Comparison of ENCODE assay signal across 8 cellular contexts in genomic region chr2:36967236-36967876, GRCh38. TPM values are rescaled to one million over a fixed set of nuclear protein-coding genes. Genes with fewer than 3 reads are reported as not detected.
DNase-seq lines count a peak whose midpoint lies in the region; ATAC-seq, FAIRE-seq and TF ChIP-seq lines count a peak whose summit lies in the region.

No MANE protein-coding gene starts in this region.

- TF ChIP-seq RAD21 in HCT116 (IDR thresholded peaks at IDR 0.05; ENCODE audit: low read depth), result no peak

- H3K27ac Mint-ChIP-seq in activated T-helper 2 cell treated with anti-CD3 and anti-CD28 coated beads, Interferon-gamma antibody, Interleukin-2, Interleukin-4, amounts not matched to agents 10 μg/mL and 5 μg/mL and 100 μg/mL, durations not matched to agents 14 hours and 24 hours and 36 hours, result peak overlapping the region; percentile 96
- peak overlapping the region; percentile 97 to 100 for H3K27ac Mint-ChIP-seq in stimulated activated naive CD8-positive, alpha-beta T cell treated with anti-CD3 and anti-CD28 coated beads, Interleukin-15, amount 100 ng/mL, for 72 hours

- no peaks in the 10 kb centered on the region for H3K36me3 Mint-ChIP-seq in activated T-helper 2 cell treated with anti-CD3 and anti-CD28 coated beads, Interferon-gamma antibody, Interleukin-2, Interleukin-4, amounts not matched to agents 10 μg/mL and 5 μg/mL and 100 μg/mL, durations not matched to agents 14 hours and 24 hours and 36 hours (ENCODE audit: low read depth)

- no peaks in the 10 kb centered on the region for H3K9me3 Mint-ChIP-seq in activated T-helper 2 cell treated with anti-CD3 and anti-CD28 coated beads, Interferon-gamma antibody, Interleukin-2, Interleukin-4, amounts not matched to agents 10 μg/mL and 5 μg/mL and 100 μg/mL, durations not matched to agents 14 hours and 24 hours and 36 hours
- no peaks in the 10 kb centered on the region for H3K9me3 Mint-ChIP-seq in stimulated activated naive CD8-positive, alpha-beta T cell treated with anti-CD3 and anti-CD28 coated beads, Interleukin-15, amount 100 ng/mL, for 72 hours

- no peak for FAIRE-seq in keratinocyte (lab: Jason Lieb, UNC)

- H3K4me3 ChIP-seq in AG04449 (ENCODE audit: low read depth, low read length) (peak overlapping the region; percentile 86), HCT116 (replicated peaks in 1 of 2; ENCODE audit: low read depth in 1 of 2, low read length in 2 of 2) (peak overlapping the region; percentile 71 to 100), keratinocyte (ENCODE audit: control insufficient read depth in 2 of 3, extremely low read depth in 1 of 3, insufficient read depth in 2 of 3, low read depth in 1 of 3, low read length in 3 of 3) (peak overlapping the region; percentile 52 to 94 (median 87))

- H4K20me1 ChIP-seq in HCT116 (ENCODE audit: insufficient read depth) (no peaks in the 10 kb centered on the region), keratinocyte (ENCODE audit: control insufficient read depth, extremely low read depth, insufficient read depth, low read length) (no peaks in the 10 kb centered on the region)

- TF ChIP-seq POLR2A in HCT116 (IDR thresholded peaks at IDR 0.05; ENCODE audit: borderline replicate concordance, extremely low read depth, insufficient read depth, insufficient read length), result no peak

- dilution Hi-C loops in keratinocyte (cut with MboI; ENCODE audit: extremely low pct_ligation_motif_present, low sequenced_read_pairs), result no loop called here

- POLR2A ChIA-PET in AG04449 (lab: Yijun Ruan, JAX), result interaction anchor here (0.6 kb wide), 1 partner anchor 73 kb away, joined by 3 read pairs; no protein-coding TSS in a partner anchor
- POLR2A ChIA-PET in HCT116 (lab: Charles Lee), result no interaction called here

- H3K27me3 Mint-ChIP-seq in activated T-helper 2 cell treated with anti-CD3 and anti-CD28 coated beads, Interferon-gamma antibody, Interleukin-2, Interleukin-4, amounts not matched to agents 10 μg/mL and 5 μg/mL and 100 μg/mL, durations not matched to agents 14 hours and 24 hours and 36 hours (ENCODE audit: low read depth), result peaks cover 2% of the 10 kb centered on the region
- H3K27me3 Mint-ChIP-seq in stimulated activated naive CD8-positive, alpha-beta T cell treated with anti-CD3 and anti-CD28 coated beads, Interleukin-15, amount 100 ng/mL, for 72 hours, result no peaks in the 10 kb centered on the region

- peaks cover 3 to 32% of the 10 kb centered on the region in 2 experiments; a peak in 3 of 4 replicates for H3K4me1 ChIP-seq in HCT116 (ENCODE audit: control insufficient read depth in 1 of 2, insufficient read depth in 2 of 2, low read length in 2 of 2)
- H3K4me1 ChIP-seq in keratinocyte (ENCODE audit: control insufficient read depth, extremely low read depth, insufficient read depth, low read length), result peaks cover 32% of the 10 kb centered on the region

- intact Hi-C loops in HCT116 (cut with micrococcal nuclease), result no loop called here
- intact Hi-C loops in activated T-helper 2 cell treated with anti-CD3 and anti-CD28 coated beads, Interferon-gamma antibody, Interleukin-2, Interleukin-4, amounts not matched to agents 10 μg/mL and 5 μg/mL and 100 μg/mL, durations not matched to agents 14 hours and 24 hours and 36 hours (cut with micrococcal nuclease), result loop anchor here (5.0 to 10.0 kb wide), 2 partner anchors 370 to 723 kb away; partner anchors contain the start of gene FEZ2

- CTCF ChIA-PET in AG04449 (lab: Yijun Ruan, JAX) (no interaction called here), HCT116 (lab: Charles Lee) (no interaction called here)

- H3K9me3 ChIP-seq in HCT116 (ENCODE audit: control insufficient read depth in 1 of 2, insufficient read depth in 1 of 2, low read depth in 1 of 2, low read length in 2 of 2), result no peaks in the 10 kb centered on the region
- H3K9me3 ChIP-seq in keratinocyte (ENCODE audit: control insufficient read depth, low read depth, low read length), result no peaks in the 10 kb centered on the region

- H3K79me2 ChIP-seq in HCT116 (ENCODE audit: insufficient read depth, low read length), result peaks cover 33% of the 10 kb centered on the region
- peaks cover 36% of the 10 kb centered on the region for H3K79me2 ChIP-seq in keratinocyte (ENCODE audit: control insufficient read depth, insufficient read depth, low read length)

- H3K4me3 Mint-ChIP-seq in activated T-helper 2 cell treated with anti-CD3 and anti-CD28 coated beads, Interferon-gamma antibody, Interleukin-2, Interleukin-4, amounts not matched to agents 10 μg/mL and 5 μg/mL and 100 μg/mL, durations not matched to agents 14 hours and 24 hours and 36 hours (ENCODE audit: low read depth), result peak overlapping the region; percentile 94
- H3K4me3 Mint-ChIP-seq in stimulated activated naive CD8-positive, alpha-beta T cell treated with anti-CD3 and anti-CD28 coated beads, Interleukin-15, amount 100 ng/mL, for 72 hours, result peak overlapping the region; percentile 78 to 91

- peaks cover 30% of the 10 kb centered on the region for H3K4me1 Mint-ChIP-seq in activated T-helper 2 cell treated with anti-CD3 and anti-CD28 coated beads, Interferon-gamma antibody, Interleukin-2, Interleukin-4, amounts not matched to agents 10 μg/mL and 5 μg/mL and 100 μg/mL, durations not matched to agents 14 hours and 24 hours and 36 hours (ENCODE audit: low read depth)
- H3K4me1 Mint-ChIP-seq in stimulated activated naive CD8-positive, alpha-beta T cell treated with anti-CD3 and anti-CD28 coated beads, Interleukin-15, amount 100 ng/mL, for 72 hours, result peaks cover 50% of the 10 kb centered on the region

- no peaks in the 10 kb centered on the region for H3K9me1 ChIP-seq in keratinocyte (ENCODE audit: control insufficient read depth, extremely low read depth, insufficient read depth, low read length)

- TF ChIP-seq CTCF in AG04449 (IDR thresholded peaks at IDR 0.05; ENCODE audit: insufficient read depth, low read length, missing control alignments), result no peak
- no peak for TF ChIP-seq CTCF in HCT116 (IDR thresholded peaks at IDR 0.05 in 2 of 3, conservative IDR thresholded peaks at IDR 0.05 in 1 of 3; ENCODE audit: borderline replicate concordance in 1 of 3, insufficient read depth in 1 of 3, low read depth in 2 of 3, low read length in 2 of 3)
- no peak for TF ChIP-seq CTCF in keratinocyte (optimal IDR thresholded peaks at IDR 0.05 in 1 of 3, IDR thresholded peaks at IDR 0.05 in 1 of 3, conservative IDR thresholded peaks at IDR 0.05 in 1 of 3; ENCODE audit: extremely low read depth in 1 of 3, insufficient read depth in 2 of 3, low read length in 3 of 3)

- no peak for ATAC-seq in HCT116
- ATAC-seq in stimulated activated naive CD8-positive, alpha-beta T cell treated with anti-CD3 and anti-CD28 coated beads, Interleukin-15, amount 100 ng/mL, for 72 hours, result no peak

- H3K27me3 ChIP-seq in HCT116 (ENCODE audit: insufficient read depth, low read length) (no peaks in the 10 kb centered on the region), keratinocyte (ENCODE audit: control insufficient read depth, extremely low read depth, insufficient read depth, low read length) (no peaks in the 10 kb centered on the region)

- no TSS peak for BruUV-seq in HCT116 (replicated peaks; lab: Mats Ljungman, UMichigan)

- DNase-seq in AG04449 (ENCODE audit: low read depth, low spot score), result no peak
- DNase-seq in HCT116 (ENCODE audit: low read depth, low spot score), result no peak
- DNase-seq in activated T-helper 2 cell treated with anti-CD3 and anti-CD28 coated beads, Interferon-gamma antibody, Interleukin-2, Interleukin-4, amounts not matched to agents 10 μg/mL and 5 μg/mL and 100 μg/mL, durations not matched to agents 14 hours and 24 hours and 36 hours (ENCODE audit: low spot score), result no peak
- no peak for DNase-seq in keratinocyte (ENCODE audit: low read depth, low spot score)
- DNase-seq in stimulated activated naive CD8-positive, alpha-beta T cell treated with anti-CD3 and anti-CD28 coated beads, Interleukin-15, amount 100 ng/mL, for 72 hours, result no peak
- no peak for DNase-seq in cerebellar cortex (ENCODE audit: low spot score)
- DNase-seq in effector CD4-positive, alpha-beta T cell, result no peak
- no peak for DNase-seq in NCI-H526 (lab: John Stamatoyannopoulos, UW)

- peak overlapping the region; percentile 57 for H3K27ac ChIP-seq in HCT116 (ENCODE audit: low read depth, low read length)
- H3K27ac ChIP-seq in keratinocyte (ENCODE audit: control insufficient read depth, insufficient read depth, low read length), result peak overlapping the region; percentile 91

- H2AFZ ChIP-seq in HCT116 (ENCODE audit: low read depth, low read length, poor library complexity, severe bottlenecking), result peak overlapping the region; percentile 98
- peak overlapping the region; percentile 97 for H2AFZ ChIP-seq in keratinocyte (ENCODE audit: control insufficient read depth, low read length)

- RAD21 ChIA-PET in HCT116 (lab: Charles Lee; ENCODE audit: low non-redundant PET in 1 of 2, low total read pairs in 2 of 2, uncharacterized antibody in 2 of 2, unreplicated experiment in 2 of 2), result no interaction called here

- no peaks in the 10 kb centered on the region for H3K9me2 ChIP-seq in HCT116 (ENCODE audit: insufficient read depth)

- H3K9ac ChIP-seq in HCT116 (ENCODE audit: low read length), result peak overlapping the region; percentile 79
- H3K9ac ChIP-seq in keratinocyte (ENCODE audit: control insufficient read depth, extremely low read depth, insufficient read depth, low read length), result peak overlapping the region; percentile 94

- H3K4me2 ChIP-seq in HCT116 (ENCODE audit: low read length), result peak overlapping the region; percentile 99
- peak overlapping the region; percentile 98 for H3K4me2 ChIP-seq in keratinocyte (ENCODE audit: control insufficient read depth, extremely low read depth, insufficient read depth, low read depth, low read length)

- H3K36me3 ChIP-seq in HCT116 (ENCODE audit: control insufficient read depth in 1 of 2, insufficient read depth in 2 of 2, low read length in 2 of 2) (no peaks in the 10 kb centered on the region), keratinocyte (ENCODE audit: control insufficient read depth in 2 of 2, extremely low read depth in 1 of 2, insufficient read depth in 2 of 2, low read length in 2 of 2) (no peaks in the 10 kb centered on the region)

TF ChIP-seq in HCT116, 20 proteins besides CTCF, POLR2A, EP300 and RAD21 (continues in another document):
- no peak for TF ChIP-seq SP1 (IDR thresholded peaks at IDR 0.05; ENCODE audit: low read depth)

RNA-seq across cellular contexts. Expression of gene STRN, which starts 1.0 kb away (rescaled TPM):
- 26.4 TPM for total RNA-seq in HCT116 (2021; ENCODE audit: unreplicated experiment)
- 8.8 and 10.1 TPM in 2 replicates for polyA plus RNA-seq in HCT116 (2012)
- total RNA-seq in activated T-helper 2 cell treated with anti-CD3 and anti-CD28 coated beads, Interferon-gamma antibody, Interleukin-2, Interleukin-4, amounts not matched to agents 10 μg/mL and 5 μg/mL and 100 μg/mL, durations not matched to agents 14 hours and 24 hours and 36 hours, result 27.7 and 29.7 TPM in 2 replicates
- polyA plus RNA-seq in keratinocyte, result 16.3 to 29.3 TPM (median 22.5 TPM) in 3 replicates
- polyA plus RNA-seq in keratinocyte (2011; ENCODE audit: low read depth), result 37.7 TPM
- 9.2 and 22.2 TPM in 2 replicates for polyA plus RNA-seq in keratinocyte (2011; cell fraction: cytosol; rRNA removed)
- polyA plus RNA-seq in keratinocyte (2011; cell fraction: nucleus; rRNA removed), result 20.5 and 22.3 TPM in 2 replicates
- 15.5 and 19.5 TPM in 2 replicates for polyA plus RNA-seq in keratinocyte (2012; ENCODE audit: low replicate concordance)
- 15.5 to 54.1 TPM (median 36.8 TPM) in 3 replicates for polyA minus RNA-seq in keratinocyte
- polyA minus RNA-seq in keratinocyte (2011; cell fraction: cytosol; rRNA and poly(A)+ RNA removed), result 14.6 TPM
- polyA minus RNA-seq in keratinocyte (2011; cell fraction: nucleus; rRNA and poly(A)+ RNA removed), result 18.1 and 40.1 TPM in 2 replicates
